Comparison of ENCODE assay signal across 13 cellular contexts in genomic region chr15:100733088-100733487, GRCh38.
DNase-seq lines count a peak whose midpoint lies in the region; FAIRE-seq and TF ChIP-seq lines count a peak whose summit lies in the region.
"Had no signal": no experiment of that assay in that cellular context is flagged by ENCODE, and none has a peak within 500 bp of the region (broad histone marks: within the 10 kb centered on the region; RNA-seq: fewer than 3 reads in every experiment).

No MANE protein-coding gene starts in this region.

- H3K4me2 ChIP-seq in endothelial cell of umbilical vein (ENCODE audit: insufficient read depth, low read length): no peak overlapping the region

- no peak overlapping the region for H3K9ac ChIP-seq in endothelial cell of umbilical vein (replicated peaks; ENCODE audit: extremely low read depth, insufficient read depth, low read length)

- H3K4me1 ChIP-seq in endothelial cell of umbilical vein (ENCODE audit: control insufficient read depth, extremely low read depth, insufficient read depth, low read length) (no peaks in the 10 kb centered on the region), mesodermal cell (ENCODE audit: control insufficient read depth, insufficient read depth, low read length, poor library complexity, severe bottlenecking) (peaks cover 8% of the 10 kb centered on the region)

- H4K20me1 ChIP-seq in endothelial cell of umbilical vein (replicated peaks; ENCODE audit: control insufficient read depth, extremely low read depth, insufficient read depth, low read length): no peaks in the 10 kb centered on the region

- TF ChIP-seq POLR2A in endothelial cell of umbilical vein (IDR thresholded peaks at IDR 0.05; ENCODE audit: low read depth, low read length): no peak

- BruUV-seq in endothelial cell of umbilical vein (replicated peaks; lab: Mats Ljungman, UMichigan): no TSS peak

- peak overlapping the region; percentile 15 for H2AFZ ChIP-seq in endothelial cell of umbilical vein (ENCODE audit: low read depth, low read length)

- POLR2A ChIA-PET in endothelial cell of umbilical vein (lab: Charles Lee): no interaction called here

- TF ChIP-seq CTCF in AG09319 (IDR thresholded peaks at IDR 0.05; ENCODE audit: low read depth, low read length): no peak
- TF ChIP-seq CTCF in endothelial cell of umbilical vein (IDR thresholded peaks at IDR 0.05; ENCODE audit: extremely low read depth in 1 of 2, insufficient read depth in 1 of 2, low read depth in 1 of 2, low read length in 2 of 2): no peak
- no peak for TF ChIP-seq CTCF in GM13977 (IDR thresholded peaks at IDR 0.05; ENCODE audit: extremely low read depth, insufficient read depth, missing control alignments)

- no peaks in the 10 kb centered on the region for H3K27me3 ChIP-seq in endothelial cell of umbilical vein (ENCODE audit: control insufficient read depth in 2 of 2, insufficient read depth in 2 of 2, low read length in 2 of 2)
- H3K27me3 ChIP-seq: heart left ventricle had no signal

- H3K36me3 ChIP-seq in endothelial cell of umbilical vein (ENCODE audit: control insufficient read depth in 2 of 2, extremely low read depth in 1 of 2, insufficient read depth in 2 of 2, low read length in 2 of 2): no peaks in the 10 kb centered on the region
- H3K36me3 ChIP-seq in mesodermal cell (ENCODE audit: control insufficient read depth, insufficient read depth, low read length): no peaks in the 10 kb centered on the region
- H3K36me3 ChIP-seq: heart left ventricle had no signal

- H3K27ac ChIP-seq in endothelial cell of umbilical vein (ENCODE audit: insufficient read depth, low read depth, low read length): no peak overlapping the region
- H3K27ac ChIP-seq in mesodermal cell (ENCODE audit: low read depth, low read length, severe bottlenecking): peak overlapping the region; percentile 63

- in situ Hi-C loops in GM13977 (cut with MboI; ENCODE audit: low pct_unique_long_range_greater_than_20kb, low sequenced_read_pairs, unreplicated experiment): no loop called here

- DNase-seq in AG09319 (ENCODE audit: extremely low read depth, low read depth) (peak; percentile 67), NCI-H226 (peak; percentile 72), endothelial cell of umbilical vein (ENCODE audit: low read depth, low spot score) (no peak), frontal cortex (ENCODE audit: low spot score in 2 of 2) (no peak), SW 1271 (lab: John Stamatoyannopoulos, UW) (no peak), GM13977 (ENCODE audit: low spot score) (no peak)
- no peak for DNase-seq in activated naive CD4-positive, alpha-beta T cell treated with anti-CD3 and anti-CD28 coated beads, Interleukin-2, amount 50 U/mL, for 16 hours
- DNase-seq: activated naive CD8-positive, alpha-beta T cell treated with anti-CD3 and anti-CD28 coated beads, Interleukin-2, amount 50 U/mL, for 24 hours; CD8-positive, alpha-beta memory T cell; heart left ventricle; NCI-H510A; stimulated activated naive CD8-positive, alpha-beta T cell treated with anti-CD3 and anti-CD28 coated beads, Interleukin-15, amount 100 ng/mL, for 72 hours had no signal

- FAIRE-seq in endothelial cell of umbilical vein (lab: Jason Lieb, UNC) (no peak), frontal cortex (lab: Jason Lieb, UNC) (no peak)

- intact Hi-C loops in endothelial cell of umbilical vein (cut with micrococcal nuclease): no loop called here

- H3K4me3 ChIP-seq in endothelial cell of umbilical vein (replicated peaks in 1 of 3; ENCODE audit: insufficient read depth in 1 of 3, low read depth in 1 of 3, low read length in 3 of 3) (no peak overlapping the region), mesodermal cell (ENCODE audit: extremely low read depth, insufficient read depth, low read length, poor library complexity, severe bottlenecking) (no peak overlapping the region)
- H3K4me3 ChIP-seq: heart left ventricle had no signal

- H3K9me3 ChIP-seq in endothelial cell of umbilical vein (replicated peaks; ENCODE audit: control insufficient read depth, insufficient read depth, low read length) (no peaks in the 10 kb centered on the region), mesodermal cell (ENCODE audit: control insufficient read depth, low read length) (no peaks in the 10 kb centered on the region)
- H3K9me3 ChIP-seq: heart left ventricle had no signal

- dilution Hi-C loops in endothelial cell of umbilical vein (cut with MboI; ENCODE audit: extremely low pct_ligation_motif_present, low sequenced_read_pairs): no loop called here

- WGBS in mesodermal cell (ENCODE audit: insufficient coverage in 2 of 2), 2 experiments: 74 to 77% methylated on average over 6 of the region's 6 CpGs

- CTCF ChIA-PET in endothelial cell of umbilical vein (lab: Charles Lee): interaction anchor here (0.6 to 1.3 kb wide), 2 partner anchors 16 to 61 kb away, joined by 3 read pairs; no protein-coding TSS in a partner anchor

- H3K79me2 ChIP-seq in endothelial cell of umbilical vein (ENCODE audit: control insufficient read depth, insufficient read depth, low read length): no peaks in the 10 kb centered on the region

- H3K9me1 ChIP-seq in endothelial cell of umbilical vein (replicated peaks; ENCODE audit: control insufficient read depth, extremely low read depth, insufficient read depth, low read length): no peaks in the 10 kb centered on the region

TF ChIP-seq in endothelial cell of umbilical vein, 7 proteins besides CTCF, POLR2A, EP300 and RAD21:
- TF ChIP-seq FOS (IDR thresholded peaks at IDR 0.05; ENCODE audit: borderline replicate concordance, insufficient read depth, low read length) (no peak), MAX (IDR thresholded peaks at IDR 0.05; ENCODE audit: insufficient read depth, insufficient read length) (no peak), EZH2 (IDR thresholded peaks at IDR 0.05; ENCODE audit: borderline replicate concordance, low read depth, low read length, severe bottlenecking) (no peak), POLR2AphosphoS5 (IDR thresholded peaks at IDR 0.05; ENCODE audit: insufficient read depth, low read depth, low read length) (no peak)

Comparison
In these comparisons a context has a peak if more than half of its experiments do, and no peak if none do; other contexts are left out.
1. DNase-seq: peak in AG09319 (single experiment) and NCI-H226 (single experiment); none in endothelial cell of umbilical vein (single experiment), activated naive CD4-positive, alpha-beta T cell treated with anti-CD3 and anti-CD28 coated beads, Interleukin-2, amount 50 U/mL, for 16 hours (single experiment), frontal cortex (0 of 2), SW 1271 (0 of 2) and GM13977 (single experiment).